In genomic region chr3:105786241-105786640, GRCh38 we compare ENCODE assay signal across 1 cellular context.
TF ChIP-seq lines count a peak whose summit lies in the region.

No MANE protein-coding gene starts in this region.

TF ChIP-seq in GM23338, 12 proteins besides CTCF, POLR2A, EP300 and RAD21 (continued from another document):
- TF ChIP-seq STAT1 (IDR thresholded peaks at IDR 0.05; ENCODE audit: unreplicated experiment) (no peak), EZH2phosphoT487 (IDR thresholded peaks at IDR 0.05; ENCODE audit: unreplicated experiment) (no peak), NANOG (IDR thresholded peaks at IDR 0.05; ENCODE audit: borderline replicate concordance) (no peak)
- TF ChIP-seq, protein P1, sequence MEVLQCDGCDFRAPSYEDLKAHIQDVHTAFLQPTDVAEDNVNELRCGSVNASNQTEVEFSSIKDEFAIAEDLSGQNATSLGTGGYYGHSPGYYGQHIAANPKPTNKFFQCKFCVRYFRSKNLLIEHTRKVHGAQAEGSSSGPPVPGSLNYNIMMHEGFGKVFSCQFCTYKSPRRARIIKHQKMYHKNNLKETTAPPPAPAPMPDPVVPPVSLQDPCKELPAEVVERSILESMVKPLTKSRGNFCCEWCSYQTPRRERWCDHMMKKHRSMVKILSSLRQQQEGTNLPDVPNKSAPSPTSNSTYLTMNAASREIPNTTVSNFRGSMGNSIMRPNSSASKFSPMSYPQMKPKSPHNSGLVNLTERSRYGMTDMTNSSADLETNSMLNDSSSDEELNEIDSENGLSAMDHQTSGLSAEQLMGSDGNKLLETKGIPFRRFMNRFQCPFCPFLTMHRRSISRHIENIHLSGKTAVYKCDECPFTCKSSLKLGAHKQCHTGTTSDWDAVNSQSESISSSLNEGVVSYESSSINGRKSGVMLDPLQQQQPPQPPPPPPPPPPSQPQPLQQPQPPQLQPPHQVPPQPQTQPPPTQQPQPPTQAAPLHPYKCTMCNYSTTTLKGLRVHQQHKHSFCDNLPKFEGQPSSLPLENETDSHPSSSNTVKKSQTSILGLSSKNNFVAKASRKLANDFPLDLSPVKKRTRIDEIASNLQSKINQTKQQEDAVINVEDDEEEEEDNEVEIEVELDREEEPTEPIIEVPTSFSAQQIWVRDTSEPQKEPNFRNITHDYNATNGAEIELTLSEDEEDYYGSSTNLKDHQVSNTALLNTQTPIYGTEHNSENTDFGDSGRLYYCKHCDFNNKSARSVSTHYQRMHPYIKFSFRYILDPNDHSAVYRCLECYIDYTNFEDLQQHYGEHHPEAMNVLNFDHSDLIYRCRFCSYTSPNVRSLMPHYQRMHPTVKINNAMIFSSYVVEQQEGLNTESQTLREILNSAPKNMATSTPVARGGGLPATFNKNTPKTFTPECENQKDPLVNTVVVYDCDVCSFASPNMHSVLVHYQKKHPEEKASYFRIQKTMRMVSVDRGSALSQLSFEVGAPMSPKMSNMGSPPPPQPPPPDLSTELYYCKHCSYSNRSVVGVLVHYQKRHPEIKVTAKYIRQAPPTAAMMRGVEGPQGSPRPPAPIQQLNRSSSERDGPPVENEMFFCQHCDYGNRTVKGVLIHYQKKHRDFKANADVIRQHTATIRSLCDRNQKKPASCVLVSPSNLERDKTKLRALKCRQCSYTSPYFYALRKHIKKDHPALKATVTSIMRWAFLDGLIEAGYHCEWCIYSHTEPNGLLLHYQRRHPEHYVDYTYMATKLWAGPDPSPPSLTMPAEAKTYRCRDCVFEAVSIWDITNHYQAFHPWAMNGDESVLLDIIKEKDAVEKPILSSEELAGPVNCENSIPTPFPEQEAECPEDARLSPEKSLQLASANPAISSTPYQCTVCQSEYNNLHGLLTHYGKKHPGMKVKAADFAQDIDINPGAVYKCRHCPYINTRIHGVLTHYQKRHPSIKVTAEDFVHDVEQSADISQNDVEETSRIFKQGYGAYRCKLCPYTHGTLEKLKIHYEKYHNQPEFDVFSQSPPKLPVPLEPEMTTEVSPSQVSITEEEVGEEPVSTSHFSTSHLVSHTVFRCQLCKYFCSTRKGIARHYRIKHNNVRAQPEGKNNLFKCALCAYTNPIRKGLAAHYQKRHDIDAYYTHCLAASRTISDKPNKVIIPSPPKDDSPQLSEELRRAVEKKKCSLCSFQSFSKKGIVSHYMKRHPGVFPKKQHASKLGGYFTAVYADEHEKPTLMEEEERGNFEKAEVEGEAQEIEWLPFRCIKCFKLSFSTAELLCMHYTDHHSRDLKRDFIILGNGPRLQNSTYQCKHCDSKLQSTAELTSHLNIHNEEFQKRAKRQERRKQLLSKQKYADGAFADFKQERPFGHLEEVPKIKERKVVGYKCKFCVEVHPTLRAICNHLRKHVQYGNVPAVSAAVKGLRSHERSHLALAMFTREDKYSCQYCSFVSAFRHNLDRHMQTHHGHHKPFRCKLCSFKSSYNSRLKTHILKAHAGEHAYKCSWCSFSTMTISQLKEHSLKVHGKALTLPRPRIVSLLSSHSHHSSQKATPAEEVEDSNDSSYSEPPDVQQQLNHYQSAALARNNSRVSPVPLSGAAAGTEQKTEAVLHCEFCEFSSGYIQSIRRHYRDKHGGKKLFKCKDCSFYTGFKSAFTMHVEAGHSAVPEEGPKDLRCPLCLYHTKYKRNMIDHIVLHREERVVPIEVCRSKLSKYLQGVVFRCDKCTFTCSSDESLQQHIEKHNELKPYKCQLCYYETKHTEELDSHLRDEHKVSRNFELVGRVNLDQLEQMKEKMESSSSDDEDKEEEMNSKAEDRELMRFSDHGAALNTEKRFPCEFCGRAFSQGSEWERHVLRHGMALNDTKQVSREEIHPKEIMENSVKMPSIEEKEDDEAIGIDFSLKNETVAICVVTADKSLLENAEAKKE (CRISPR knock-in tag; IDR thresholded peaks at IDR 0.05), result no peak
